In genomic region chr10:44010873-44011602, GRCh38 we compare ENCODE assay signal across 8 cellular contexts.
DNase-seq lines count a peak whose midpoint lies in the region; ATAC-seq and TF ChIP-seq lines count a peak whose summit lies in the region.

No MANE protein-coding gene starts in this region.

- H3K27ac ChIP-seq in right cardiac atrium (ENCODE audit: low read length) (no peak overlapping the region), prostate gland (no peak overlapping the region)

- no peak for TF ChIP-seq CTCF in Calu3 (IDR thresholded peaks at IDR 0.05; ENCODE audit: unreplicated experiment)
- TF ChIP-seq CTCF in prostate gland (IDR thresholded peaks at IDR 0.05): no peak

- TF ChIP-seq POLR2A in prostate gland (IDR thresholded peaks at IDR 0.05): no peak

- 45% methylated on average over 2 of the region's 2 CpGs for WGBS in right cardiac atrium
- WGBS in prostate gland: 44% methylated on average over 2 of the region's 2 CpGs

- CTCF ChIA-PET in Calu3 (lab: Charles Lee): no interaction called here

- DNase-seq in right cardiac atrium (peak in 1 of 3 donors; percentile 55), Calu3 (no peak), prostate gland (ENCODE audit: low spot score) (no peak), NCI-H524 treated with DMSO at 0.1 percent for 48 hours (lab: John Stamatoyannopoulos, UW) (no peak), COLO829 (ENCODE audit: low spot score) (no peak)

- H3K9me3 Mint-ChIP-seq in Calu3 (ENCODE audit: low read depth, unreplicated experiment): peaks cover 12% of the 10 kb centered on the region

- H3K4me3 ChIP-seq in right cardiac atrium (ENCODE audit: low read length) (no peak overlapping the region), prostate gland (no peak overlapping the region)

- H3K27me3 ChIP-seq in right cardiac atrium (ENCODE audit: control insufficient read depth, insufficient read depth): no peaks in the 10 kb centered on the region
- H3K27me3 ChIP-seq in prostate gland (replicated peaks; ENCODE audit: insufficient read depth): no peaks in the 10 kb centered on the region

- no peaks in the 10 kb centered on the region for H3K36me3 Mint-ChIP-seq in Calu3 (ENCODE audit: insufficient read depth, unreplicated experiment)

- H3K4me3 Mint-ChIP-seq in Calu3 (ENCODE audit: low read depth, unreplicated experiment): no peak overlapping the region

- ATAC-seq in GM18519 (IDR thresholded peaks at IDR 0.05; ENCODE audit: low FRiP score, unreplicated experiment): peak; percentile 90
- ATAC-seq in GM21526 (IDR thresholded peaks at IDR 0.05; ENCODE audit: low FRiP score, unreplicated experiment): peak; percentile 96
- peak; percentile 96 for ATAC-seq in HG03521 (IDR thresholded peaks at IDR 0.05; ENCODE audit: unreplicated experiment)
- peak; percentile 56 to 67 for ATAC-seq in right cardiac atrium

- H3K9me3 ChIP-seq in right cardiac atrium (ENCODE audit: control insufficient read depth, low read length) (no peaks in the 10 kb centered on the region), prostate gland (no peaks in the 10 kb centered on the region)

- H3K36me3 ChIP-seq in prostate gland: no peaks in the 10 kb centered on the region

- no TSS peak for BruUV-seq in Calu3 (replicated peaks; lab: Mats Ljungman, UMichigan)

- no peaks in the 10 kb centered on the region for H3K27me3 Mint-ChIP-seq in Calu3 (ENCODE audit: unreplicated experiment)

- intact Hi-C loops in right cardiac atrium (cut with DNase I): no loop called here
- intact Hi-C loops in Calu3 (cut with micrococcal nuclease; ENCODE audit: unreplicated experiment): no loop called here
- intact Hi-C loops in prostate gland (cut with DNase I): no loop called here

- no peaks in the 10 kb centered on the region for H3K4me1 Mint-ChIP-seq in Calu3 (ENCODE audit: low read depth, unreplicated experiment)

- H3K27ac Mint-ChIP-seq in Calu3 (ENCODE audit: unreplicated experiment): no peak overlapping the region

- H3K4me1 ChIP-seq in right cardiac atrium (ENCODE audit: control insufficient read depth, insufficient read depth, low read length): peaks cover 4% of the 10 kb centered on the region
- no peaks in the 10 kb centered on the region for H3K4me1 ChIP-seq in prostate gland (replicated peaks)
